In genomic region chr17:6313835-6314234, GRCh38 we compare ENCODE assay signal across 25 cellular contexts.
"Had no signal": no experiment of that assay in that cellular context is flagged by ENCODE, and none has a peak within 500 bp of the region (broad histone marks: within the 10 kb centered on the region; RNA-seq: fewer than 3 reads in every experiment).

No MANE protein-coding gene starts in this region.

- H3K27ac ChIP-seq: left ventricle myocardium inferior, parathyroid adenoma, skin epidermis, stomach, testis, thyroid gland, transverse colon, upper lobe of right lung had no signal

- H3K4me3 ChIP-seq: left ventricle myocardium inferior, lung, skin epidermis, stomach, testis, thyroid gland, transverse colon, upper lobe of right lung had no signal

- ATAC-seq: naive thymus-derived CD4-positive, alpha-beta T cell; natural killer cell treated with Interleukin-12 subunit alpha and Interleukin-12 subunit beta and Interleukin-15 and Interleukin-18, amount 100 ng/mL, for 72 hours; right cardiac atrium; sciatic nerve; stimulated activated naive B cell treated with anti-CD40 and anti-IgM and Interleukin-4, amounts not matched to agents 10 μg/mL and 1 μg/mL and 100 μg/mL, for 72 hours; stimulated activated naive CD8-positive, alpha-beta T cell treated with anti-CD3 and anti-CD28 coated beads, Interleukin-15, Interleukin-2, amounts not matched to agents 100 U/mL and 50 U/mL, for 24 hours; upper lobe of right lung had no signal

- H3K36me3 Mint-ChIP-seq: mesothelial cell of epicardium; natural killer cell treated with Interleukin-12 subunit alpha and Interleukin-12 subunit beta and Interleukin-15 and Interleukin-18, amount 100 ng/mL, for 72 hours; stimulated activated naive B cell treated with anti-CD40 and anti-IgM and Interleukin-4, amounts not matched to agents 10 μg/mL and 1 μg/mL and 100 μg/mL, for 72 hours had no signal

- H3K4me3 Mint-ChIP-seq: mesothelial cell of epicardium; naive thymus-derived CD4-positive, alpha-beta T cell; natural killer cell treated with Interleukin-12 subunit alpha and Interleukin-12 subunit beta and Interleukin-15 and Interleukin-18, amount 100 ng/mL, for 72 hours; stimulated activated naive B cell treated with anti-CD40 and anti-IgM and Interleukin-4, amounts not matched to agents 10 μg/mL and 1 μg/mL and 100 μg/mL, for 72 hours had no signal

- H3K27ac Mint-ChIP-seq: mesothelial cell of epicardium; naive thymus-derived CD4-positive, alpha-beta T cell; natural killer cell treated with Interleukin-12 subunit alpha and Interleukin-12 subunit beta and Interleukin-15 and Interleukin-18, amount 100 ng/mL, for 72 hours; progenitor cell of endocrine pancreas; stimulated activated naive B cell treated with anti-CD40 and anti-IgM and Interleukin-4, amounts not matched to agents 10 μg/mL and 1 μg/mL and 100 μg/mL, for 72 hours had no signal

- H3K9me3 ChIP-seq: left ventricle myocardium inferior, stomach, testis, thyroid gland, transverse colon, upper lobe of right lung had no signal

- H3K79me2 ChIP-seq: parathyroid adenoma had no signal

- DNase-seq: hypothalamus; islet precursor cell; left ventricle myocardium inferior; mesendoderm; naive thymus-derived CD4-positive, alpha-beta T cell; retina; right cardiac atrium; stimulated activated CD4-positive, alpha-beta T cell treated with anti-CD3 and anti-CD28 coated beads, Interleukin-12 subunit alpha, Interleukin-12 subunit beta, amount 100 ng/mL, for 4 hours; stimulated activated CD4-positive, alpha-beta T cell treated with anti-CD3 and anti-CD28 coated beads, Interleukin-15, amount 100 ng/mL, for 24 hours; stimulated activated CD4-positive, alpha-beta T cell treated with anti-CD3 and anti-CD28 coated beads, Interleukin-2, amount 100 ng/mL, for 24 hours; stimulated activated CD4-positive, alpha-beta T cell treated with anti-CD3 and anti-CD28 coated beads, Interleukin-4, amount 100 ng/mL, for 1 hour; stimulated activated naive B cell treated with anti-CD40 and anti-IgM and Interleukin-4, amounts not matched to agents 10 μg/mL and 1 μg/mL and 100 μg/mL, for 72 hours; stimulated activated naive CD8-positive, alpha-beta T cell treated with anti-CD3 and anti-CD28 coated beads, Interleukin-15, Interleukin-2, amounts not matched to agents 100 U/mL and 50 U/mL, for 24 hours; stomach; testis; thyroid gland; transverse colon; upper lobe of right lung had no signal

- H3K36me3 ChIP-seq: left ventricle myocardium inferior, stomach, thyroid gland, transverse colon, upper lobe of right lung had no signal

- H2AFZ ChIP-seq: parathyroid adenoma had no signal

- H3K4me1 ChIP-seq: left ventricle myocardium inferior, parathyroid adenoma, stomach, testis, thyroid gland, transverse colon, upper lobe of right lung had no signal

- H3K9me3 Mint-ChIP-seq: mesothelial cell of epicardium; natural killer cell treated with Interleukin-12 subunit alpha and Interleukin-12 subunit beta and Interleukin-15 and Interleukin-18, amount 100 ng/mL, for 72 hours had no signal

- H3K27me3 ChIP-seq: testis, thyroid gland, transverse colon, upper lobe of right lung had no signal

- H3K4me1 Mint-ChIP-seq: mesothelial cell of epicardium; stimulated activated naive B cell treated with anti-CD40 and anti-IgM and Interleukin-4, amounts not matched to agents 10 μg/mL and 1 μg/mL and 100 μg/mL, for 72 hours had no signal
